Comparison of ENCODE assay signal across 25 cellular contexts in genomic region chr3:186549497-186549896, GRCh38. TPM values are rescaled to one million over a fixed set of nuclear protein-coding genes. Genes with fewer than 3 reads are reported as not detected.
DNase-seq lines count a peak whose midpoint lies in the region; ATAC-seq, FAIRE-seq and TF ChIP-seq lines count a peak whose summit lies in the region.
"Had no signal": no experiment of that assay in that cellular context is flagged by ENCODE, and none has a peak within 500 bp of the region (broad histone marks: within the 10 kb centered on the region; RNA-seq: fewer than 3 reads in every experiment).

No MANE protein-coding gene starts in this region.

- H3K18ac ChIP-seq in H1 (ENCODE audit: extremely low read depth, low read length) = no peak overlapping the region

- TF ChIP-seq EP300 in HepG2 (IDR thresholded peaks at IDR 0.05; ENCODE audit: low read depth in 2 of 2, low read length in 2 of 2) (no peak), HepG2 (CRISPR knock-in tag; IDR thresholded peaks at IDR 0.05; ENCODE audit: borderline replicate concordance) (no peak), H1 (IDR thresholded peaks at IDR 0.05; ENCODE audit: borderline replicate concordance in 1 of 2, low read depth in 2 of 2, low read length in 2 of 2) (no peak)

- H3K9ac ChIP-seq in HepG2 (ENCODE audit: insufficient read depth, low read depth, low read length) (no peak overlapping the region), H1 (replicated peaks in 1 of 4; ENCODE audit: extremely low read depth in 1 of 4, low read depth in 3 of 4, low read length in 3 of 4) (no peak overlapping the region)
- H3K9ac ChIP-seq: BLaER1 had no signal

- TF ChIP-seq RAD21 in HepG2 (CRISPR knock-in tag; IDR thresholded peaks at IDR 0.05) = no peak
- TF ChIP-seq RAD21 in H1 (IDR thresholded peaks at IDR 0.05 in 1 of 2, conservative IDR thresholded peaks at IDR 0.05 in 1 of 2; ENCODE audit: low read depth in 2 of 2, low read length in 2 of 2) = no peak

- H3K4ac ChIP-seq in H1 (replicated peaks; ENCODE audit: insufficient read length, low read depth, low read length) = no peak overlapping the region

- no peak overlapping the region for H4K8ac ChIP-seq in H1 (ENCODE audit: extremely low read depth, insufficient read depth, low read length)

- H2BK15ac ChIP-seq in H1 (ENCODE audit: low read length) = no peak overlapping the region

- ATAC-seq in HepG2 (no peak), right lobe of liver (no peak)
- ATAC-seq: GM12878 had no signal

- TF ChIP-seq POLR2A in HepG2 (IDR thresholded peaks at IDR 0.05; ENCODE audit: insufficient read depth in 1 of 2, low read depth in 2 of 2, low read length in 2 of 2) (no peak), right lobe of liver (IDR thresholded peaks at IDR 0.05) (no peak), H1 (IDR thresholded peaks at IDR 0.05; ENCODE audit: control extremely low read depth in 1 of 2, low read depth in 2 of 2, low read length in 2 of 2) (no peak), spleen (IDR thresholded peaks at IDR 0.05) (no peak)

- H3K79me1 ChIP-seq in H1 (ENCODE audit: low read depth, low read length) = no peaks in the 10 kb centered on the region

- H3K4me1 ChIP-seq in HepG2 (ENCODE audit: insufficient read depth, low read length) = peaks cover 21% of the 10 kb centered on the region
- H3K4me1 ChIP-seq in right lobe of liver = no peaks in the 10 kb centered on the region
- H3K4me1 ChIP-seq in H1 (replicated peaks in 1 of 4; ENCODE audit: control insufficient read depth in 3 of 4, insufficient read depth in 4 of 4, low read length in 3 of 4) = no peaks in the 10 kb centered on the region
- H3K4me1 ChIP-seq in spleen = no peaks in the 10 kb centered on the region
- H3K4me1 ChIP-seq: BE2C, BLaER1 had no signal

- POLR2A ChIA-PET in HepG2 (lab: Yijun Ruan, JAX) = interaction anchor here (0.7 kb wide), 1 partner anchor 12 kb away, joined by 3 read pairs; no protein-coding TSS in a partner anchor
- POLR2A ChIA-PET in H1 (lab: Charles Lee; ENCODE audit: partially characterized antibody) = interaction anchor here (1.1 to 2.0 kb wide), 2 partner anchors 13 to 15 kb away, joined by 3 to 5 read pairs; no protein-coding TSS in a partner anchor

- H3K4me2 ChIP-seq in HepG2 (ENCODE audit: low read depth, low read length) (no peak overlapping the region), H1 (ENCODE audit: insufficient read depth in 1 of 2, low read depth in 2 of 2, low read length in 2 of 2) (no peak overlapping the region)
- H3K4me2 ChIP-seq: BLaER1 had no signal

- H3K14ac ChIP-seq in H1 (ENCODE audit: insufficient read length) = no peak overlapping the region

- H3K79me2 ChIP-seq in HepG2 (ENCODE audit: insufficient read depth, low read length) (no peaks in the 10 kb centered on the region), H1 (ENCODE audit: control insufficient read depth in 1 of 2, insufficient read depth in 2 of 2, low read length in 2 of 2) (no peaks in the 10 kb centered on the region)

- H3K9me3 ChIP-seq in HepG2 (ENCODE audit: low read length) (no peaks in the 10 kb centered on the region), right lobe of liver (no peaks in the 10 kb centered on the region), KOPT-K1 (ENCODE audit: insufficient read depth, low read length, poor library complexity, severe bottlenecking) (no peaks in the 10 kb centered on the region), H1 (ENCODE audit: insufficient read depth in 2 of 2, low read depth in 1 of 2, low read length in 1 of 2) (no peaks in the 10 kb centered on the region), spleen (no peaks in the 10 kb centered on the region)
- H3K9me3 ChIP-seq: BE2C, BLaER1 had no signal

- H4K91ac ChIP-seq in H1 (replicated peaks; ENCODE audit: insufficient read length, low read length) = no peak overlapping the region

- no peak for DNase-seq in HepG2 (ENCODE audit: low spot score)
- no peak for DNase-seq in right lobe of liver
- no peak for DNase-seq in H1 (ENCODE audit: low read depth in 1 of 2, low spot score in 2 of 2)
- no peak for DNase-seq in spleen
- DNase-seq in NCI-H128 (lab: John Stamatoyannopoulos, UW; ENCODE audit: unreplicated experiment) = no peak
- DNase-seq: ACHN; BE2C; C1 segment of cervical spinal cord; CD4-positive, alpha-beta memory T cell; CD4-positive, CD25-positive, alpha-beta regulatory T cell; CD8-positive, alpha-beta memory T cell; COR-L47; DMS 273 treated with DMSO at 0.1 percent for 48 hours; DMS153; DMS53; DMS79; DND-41; EL; GDM1 had no signal

- no peak overlapping the region for H2BK12ac ChIP-seq in H1 (ENCODE audit: low read depth, low read length)

- in situ Hi-C loops in HepG2 (cut with HindIII; ENCODE audit: extremely low pct_ligation_motif_present, low pct_unique_long_range_greater_than_20kb) = no loop called here

- H4K5ac ChIP-seq in H1 (ENCODE audit: insufficient read length, low read depth, low read length) = no peak overlapping the region

- BruUV-seq in HepG2 (replicated peaks; lab: Mats Ljungman, UMichigan) = no TSS peak

- H3K23me2 ChIP-seq in H1 (ENCODE audit: low read depth, low read length) = no peaks in the 10 kb centered on the region

- H3K36me3 ChIP-seq in HepG2 (replicated peaks in 1 of 2; ENCODE audit: control insufficient read depth in 1 of 2, insufficient read depth in 2 of 2, low read length in 2 of 2) (peaks cover 1 to 4% of the 10 kb centered on the region in 2 experiments; a peak in 3 of 5 replicates), right lobe of liver (peaks cover 0 to 39% (median 11%) of the 10 kb centered on the region in 4 donors), KOPT-K1 (ENCODE audit: insufficient read depth, low read length) (peaks cover 67% of the 10 kb centered on the region), H1 (ENCODE audit: control insufficient read depth in 2 of 4, insufficient read depth in 4 of 4, low read length in 3 of 4) (peaks cover 0 to 7% (median 4%) of the 10 kb centered on the region in 4 experiments; a peak in 3 of 8 replicates), spleen (peaks cover 9 to 100% (median 64%) of the 10 kb centered on the region in 6 donors)

- intact Hi-C loops in HepG2 (cut with micrococcal nuclease; ENCODE audit: unreplicated experiment) = no loop called here
- intact Hi-C loops in right lobe of liver (cut with DNase I) = no loop called here
- intact Hi-C loops in spleen (cut with DNase I; ENCODE audit: low total_unique reads) = no loop called here

- no peak overlapping the region for H2BK120ac ChIP-seq in H1 (replicated peaks; ENCODE audit: low read depth, low read length)

- 91% methylated on average over 3 of the region's 3 CpGs for WGBS in HepG2 (ENCODE audit: low lambda C conversion rate)
- WGBS in right lobe of liver (ENCODE audit: insufficient coverage, low coverage, low lambda C conversion rate, missing lambda C conversion rate) = 95% methylated on average over 3 of the region's 3 CpGs
- WGBS in H1 (ENCODE audit: extremely low coverage in 1 of 2, insufficient coverage in 1 of 2, insufficient read length in 1 of 2, insufficient replicate concordance in 2 of 2, low coverage in 1 of 2, low lambda C conversion rate in 2 of 2, missing lambda C conversion rate in 1 of 2), 2 experiments = 91% methylated on average over 3 of the region's 3 CpGs; no CpG with 5 or more reads in 1 of the 2 experiments
- 93 to 98% (median 96%) methylated on average over 3 of the region's 3 CpGs for WGBS in spleen, 5 donors

- FAIRE-seq in HepG2 (lab: Jason Lieb, UNC) = no peak
- no peak for FAIRE-seq in H1 (lab: Jason Lieb, UNC)
- FAIRE-seq: GM12878, GM12892, GM18507 had no signal

- H2AFZ ChIP-seq in HepG2 (ENCODE audit: low read length) = no peak overlapping the region
- no peak overlapping the region for H2AFZ ChIP-seq in H1 (ENCODE audit: low read length)

- H3K56ac ChIP-seq in H1 (replicated peaks; ENCODE audit: insufficient read length, low read depth, low read length) = no peak overlapping the region

- H3K27ac ChIP-seq in HepG2 (ENCODE audit: extremely low read length, insufficient read depth, low read length) (no peak overlapping the region), right lobe of liver (no peak overlapping the region), KOPT-K1 (ENCODE audit: low read depth, low read length, poor library complexity, severe bottlenecking) (peak overlapping the region; percentile 55), H1 (ENCODE audit: low read depth, low read length) (no peak overlapping the region), spleen (no peak overlapping the region)
- H3K27ac ChIP-seq: 22Rv1, BLaER1 had no signal

- no peak overlapping the region for H3K23ac ChIP-seq in H1 (ENCODE audit: insufficient read length)

- CTCF ChIA-PET in HepG2 (lab: Yijun Ruan, JAX; ENCODE audit: low intra/inter-chr PET ratio, low total read pairs) = no interaction called here
- CTCF ChIA-PET in H1 (lab: Charles Lee; ENCODE audit: partially characterized antibody) = interaction anchor here (1.0 to 6.0 kb wide), 4 partner anchors 9 to 290 kb away, joined by 3 to 57 read pairs (median 6); no protein-coding TSS in a partner anchor

- no peaks in the 10 kb centered on the region for H4K20me1 ChIP-seq in HepG2 (ENCODE audit: insufficient read depth, low read length)
- no peaks in the 10 kb centered on the region for H4K20me1 ChIP-seq in H1 (replicated peaks in 1 of 2; ENCODE audit: control insufficient read depth in 1 of 2, insufficient read depth in 2 of 2, low read length in 2 of 2)
- H4K20me1 ChIP-seq: BLaER1 had no signal

- H2BK20ac ChIP-seq in H1 (ENCODE audit: low read length) = no peak overlapping the region

- H3K4me3 ChIP-seq in HepG2 (replicated peaks in 1 of 3; ENCODE audit: insufficient read depth in 1 of 3, low read depth in 2 of 3, low read length in 3 of 3) = no peak overlapping the region
- H3K4me3 ChIP-seq in right lobe of liver = no peak overlapping the region
- no peak overlapping the region for H3K4me3 ChIP-seq in H1 (ENCODE audit: extremely low read depth in 1 of 4, insufficient read depth in 2 of 4, low read depth in 3 of 4, low read length in 4 of 4)
- H3K4me3 ChIP-seq in spleen = no peak overlapping the region
- H3K4me3 ChIP-seq: BLaER1, GM12878 had no signal

- no peaks in the 10 kb centered on the region for H3K27me3 ChIP-seq in HepG2 (ENCODE audit: control insufficient read depth in 1 of 2, insufficient read depth in 2 of 2, low read length in 2 of 2)
- H3K27me3 ChIP-seq in right lobe of liver = no peaks in the 10 kb centered on the region
- H3K27me3 ChIP-seq in H1 (replicated peaks in 1 of 4; ENCODE audit: control insufficient read depth in 3 of 4, extremely low read depth in 1 of 4, insufficient read depth in 3 of 4, low read length in 3 of 4) = no peaks in the 10 kb centered on the region
- H3K27me3 ChIP-seq in spleen (replicated peaks in 1 of 7) = no peaks in the 10 kb centered on the region
- H3K27me3 ChIP-seq: BE2C, BLaER1 had no signal

- TF ChIP-seq CTCF in HepG2 (CRISPR knock-in tag; IDR thresholded peaks at IDR 0.05) = no peak
- TF ChIP-seq CTCF in right lobe of liver (IDR thresholded peaks at IDR 0.05) = no peak
- no peak for TF ChIP-seq CTCF in H1 (IDR thresholded peaks at IDR 0.05; ENCODE audit: control extremely low read depth in 1 of 3, insufficient read depth in 1 of 3, low read depth in 1 of 3, low read length in 3 of 3)
- no peak for TF ChIP-seq CTCF in spleen (IDR thresholded peaks at IDR 0.05 in 8 of 11, conservative IDR thresholded peaks at IDR 0.05 in 3 of 11)

- H2BK5ac ChIP-seq in H1 (ENCODE audit: low read depth, low read length) = no peak overlapping the region

- H2AK5ac ChIP-seq in H1 (ENCODE audit: low read depth, low read length) = no peak overlapping the region

RNA-seq across cellular contexts. Expression of gene CRYGS, which starts 5.3 kb away (rescaled TPM):
- 0.22 and 2.1 TPM in 2 replicates for total RNA-seq in HepG2 (2016; rRNA removed; fragmentation: Illumina TruSeq; extraction: Trizol)
- 0.81 and 1.1 TPM in 2 replicates for total RNA-seq in HepG2 (2016; cell fraction: cytosol; rRNA removed; fragmentation: Illumina TruSeq; extraction: Trizol; ENCODE audit: low read depth)
- total RNA-seq in HepG2 (2016; cell fraction: insoluble cytoplasmic fraction; rRNA removed; fragmentation: Illumina TruSeq; extraction: Trizol) = 0.39 and 2.1 TPM in 2 replicates
- 0.37 and 0.79 TPM in 2 replicates for total RNA-seq in HepG2 (2016; cell fraction: membrane; rRNA removed; fragmentation: Illumina TruSeq; extraction: Trizol)
- total RNA-seq in HepG2 (2016; cell fraction: nucleus; rRNA removed; fragmentation: Illumina TruSeq; extraction: Trizol) = 7.0 and 9.7 TPM in 2 replicates
- 6.7 TPM in 2 replicates for polyA plus RNA-seq in HepG2 (2011; rRNA removed)
- polyA plus RNA-seq in HepG2 (2011; cell fraction: cytosol; rRNA removed) = 0.53 and 0.68 TPM in 2 replicates
- polyA plus RNA-seq in HepG2 (2011; cell fraction: nucleus; rRNA removed) = 18.0 and 20.5 TPM in 2 replicates
- 2.2 and 2.5 TPM in 2 replicates for polyA plus RNA-seq in HepG2 (2012)
- polyA plus RNA-seq in HepG2 (2016; cell fraction: cytosol; fragmentation: Illumina TruSeq; extraction: Trizol; ENCODE audit: low read depth) = 0.19 and 0.44 TPM in 2 replicates
- 0.15 and 0.48 TPM in 2 replicates for polyA plus RNA-seq in HepG2 (2016; cell fraction: insoluble cytoplasmic fraction; fragmentation: Illumina TruSeq; extraction: Trizol; ENCODE audit: low read depth)
- 0.21 TPM in 1 of 2 replicates, not detected in the other for polyA plus RNA-seq in HepG2 (2016; cell fraction: membrane; fragmentation: Illumina TruSeq; extraction: Trizol; ENCODE audit: low read depth)
- 10.6 and 15.6 TPM in 2 replicates for polyA plus RNA-seq in HepG2 (2016; cell fraction: nucleus; fragmentation: Illumina TruSeq; extraction: Trizol; ENCODE audit: insufficient read depth, low read depth)
- 2.0 and 3.4 TPM in 2 replicates for polyA minus RNA-seq in HepG2 (2011; rRNA and poly(A)+ RNA removed; ENCODE audit: low replicate concordance)
- 0.53 TPM in 1 of 2 replicates, not detected in the other for polyA minus RNA-seq in HepG2 (2011; cell fraction: cytosol; rRNA and poly(A)+ RNA removed)
- 14.2 and 17.4 TPM in 2 replicates for polyA minus RNA-seq in HepG2 (2011; cell fraction: nucleus; rRNA and poly(A)+ RNA removed)
- total RNA-seq in right lobe of liver = 1 to 10 TPM in 5 of 6 experiments, under 1 TPM in 1; 0.86 to 2.6 (median 1.5) TPM
- 0.90 and 1.8 TPM in 2 replicates for total RNA-seq in H1 (2021; fragmentation: NEBNext Ultra II Directional; extraction: Animal tissue kit (Norgen Biotek cat#: 25700))
- polyA plus RNA-seq in H1 (2011; rRNA removed) = 1.3 and 1.5 TPM in 2 replicates
- 1.6 TPM for polyA plus RNA-seq in H1 (2011; cell fraction: cytosol; rRNA removed)
- 4.5 TPM for polyA plus RNA-seq in H1 (2011; cell fraction: nucleus; rRNA removed)
- polyA plus RNA-seq in H1 (2012, experiment 1 of 2) = 1.3 to 2.0 TPM (median 1.7 TPM) in 4 replicates
- polyA plus RNA-seq in H1 (2012, experiment 2 of 2) = not detected
- polyA plus RNA-seq in H1 (2013, experiment 1 of 2) = 0.93 TPM
- 0.74 TPM for polyA plus RNA-seq in H1 (2013, experiment 2 of 2)
- polyA minus RNA-seq in H1 (2011; rRNA and poly(A)+ RNA removed) = 0.44 and 1.0 TPM in 2 replicates
- not detected for polyA minus RNA-seq in H1 (2011; cell fraction: cytosol; rRNA and poly(A)+ RNA removed)
- 5.2 TPM for polyA minus RNA-seq in H1 (2011; cell fraction: nucleus; rRNA and poly(A)+ RNA removed)
- total RNA-seq in spleen = 1 to 10 TPM; 4.2 to 7.7 (median 5.9) TPM
- polyA plus RNA-seq in spleen = 10 to 100 TPM in 2 of 3 donors, 1 to 10 TPM in 1; 7.7 to 24.8 (median 12.1) TPM
- polyA plus RNA-seq: CD8-positive, alpha-beta memory T cell had no signal

RNA-seq across cellular contexts. Expression of gene TBCCD1, which starts 17.6 kb away (rescaled TPM):
- total RNA-seq in HepG2 (2016; rRNA removed; fragmentation: Illumina TruSeq; extraction: Trizol) = 16.2 and 20.1 TPM in 2 replicates
- 5.6 and 6.3 TPM in 2 replicates for total RNA-seq in HepG2 (2016; cell fraction: cytosol; rRNA removed; fragmentation: Illumina TruSeq; extraction: Trizol; ENCODE audit: low read depth)
- total RNA-seq in HepG2 (2016; cell fraction: insoluble cytoplasmic fraction; rRNA removed; fragmentation: Illumina TruSeq; extraction: Trizol) = 17.3 and 19.5 TPM in 2 replicates
- 15.5 and 15.8 TPM in 2 replicates for total RNA-seq in HepG2 (2016; cell fraction: membrane; rRNA removed; fragmentation: Illumina TruSeq; extraction: Trizol)
- total RNA-seq in HepG2 (2016; cell fraction: nucleus; rRNA removed; fragmentation: Illumina TruSeq; extraction: Trizol) = 10.6 and 13.8 TPM in 2 replicates
- polyA plus RNA-seq in HepG2 (2011; rRNA removed) = 12.4 and 13.6 TPM in 2 replicates
- polyA plus RNA-seq in HepG2 (2011; cell fraction: cytosol; rRNA removed) = 6.6 and 9.6 TPM in 2 replicates
- 12.0 and 13.1 TPM in 2 replicates for polyA plus RNA-seq in HepG2 (2011; cell fraction: nucleus; rRNA removed)
- polyA plus RNA-seq in HepG2 (2012) = 6.3 and 7.2 TPM in 2 replicates
- polyA plus RNA-seq in HepG2 (2016; cell fraction: cytosol; fragmentation: Illumina TruSeq; extraction: Trizol; ENCODE audit: low read depth) = 2.0 and 3.3 TPM in 2 replicates
- polyA plus RNA-seq in HepG2 (2016; cell fraction: insoluble cytoplasmic fraction; fragmentation: Illumina TruSeq; extraction: Trizol; ENCODE audit: low read depth) = 12.1 and 12.3 TPM in 2 replicates
- 6.4 and 8.6 TPM in 2 replicates for polyA plus RNA-seq in HepG2 (2016; cell fraction: membrane; fragmentation: Illumina TruSeq; extraction: Trizol; ENCODE audit: low read depth)
- polyA plus RNA-seq in HepG2 (2016; cell fraction: nucleus; fragmentation: Illumina TruSeq; extraction: Trizol; ENCODE audit: insufficient read depth, low read depth) = 12.3 and 15.4 TPM in 2 replicates
- polyA minus RNA-seq in HepG2 (2011; rRNA and poly(A)+ RNA removed; ENCODE audit: low replicate concordance) = 15.4 and 28.0 TPM in 2 replicates
- polyA minus RNA-seq in HepG2 (2011; cell fraction: cytosol; rRNA and poly(A)+ RNA removed) = 6.2 and 6.9 TPM in 2 replicates
- 30.6 and 34.4 TPM in 2 replicates for polyA minus RNA-seq in HepG2 (2011; cell fraction: nucleus; rRNA and poly(A)+ RNA removed)
- total RNA-seq in right lobe of liver = 1 to 10 TPM; 6.7 to 8.7 (median 7.5) TPM
- 13.4 and 13.9 TPM in 2 replicates for total RNA-seq in H1 (2021; fragmentation: NEBNext Ultra II Directional; extraction: Animal tissue kit (Norgen Biotek cat#: 25700))
- 8.4 and 11.3 TPM in 2 replicates for polyA plus RNA-seq in H1 (2011; rRNA removed)
- 9.3 TPM for polyA plus RNA-seq in H1 (2011; cell fraction: cytosol; rRNA removed)
- 6.9 TPM for polyA plus RNA-seq in H1 (2011; cell fraction: nucleus; rRNA removed)
- 7.8 to 11.2 TPM (median 8.2 TPM) in 4 replicates for polyA plus RNA-seq in H1 (2012, experiment 1 of 2)
- 2.6 TPM for polyA plus RNA-seq in H1 (2012, experiment 2 of 2)
- polyA plus RNA-seq in H1 (2013, experiment 1 of 2) = 6.9 TPM
- 7.8 TPM for polyA plus RNA-seq in H1 (2013, experiment 2 of 2)
- 20.2 and 20.6 TPM in 2 replicates for polyA minus RNA-seq in H1 (2011; rRNA and poly(A)+ RNA removed)
- polyA minus RNA-seq in H1 (2011; cell fraction: cytosol; rRNA and poly(A)+ RNA removed) = 6.9 TPM
- polyA minus RNA-seq in H1 (2011; cell fraction: nucleus; rRNA and poly(A)+ RNA removed) = 10.5 TPM
- total RNA-seq in spleen = 10 to 100 TPM in 6 of 7 donors, 1 to 10 TPM in 1; 9.8 to 22.1 (median 14.4) TPM
- polyA plus RNA-seq in spleen = 1 to 10 TPM; 3.7 to 5.1 (median 3.9) TPM

RNA-seq across cellular contexts. Expression of gene DNAJB11, which starts 21.0 kb away (rescaled TPM):
- 62.5 and 132 TPM in 2 replicates for total RNA-seq in HepG2 (2016; rRNA removed; fragmentation: Illumina TruSeq; extraction: Trizol)
- 16.0 and 17.0 TPM in 2 replicates for total RNA-seq in HepG2 (2016; cell fraction: cytosol; rRNA removed; fragmentation: Illumina TruSeq; extraction: Trizol; ENCODE audit: low read depth)
- 62.4 and 136 TPM in 2 replicates for total RNA-seq in HepG2 (2016; cell fraction: insoluble cytoplasmic fraction; rRNA removed; fragmentation: Illumina TruSeq; extraction: Trizol)
- 36.7 and 36.8 TPM in 2 replicates for total RNA-seq in HepG2 (2016; cell fraction: membrane; rRNA removed; fragmentation: Illumina TruSeq; extraction: Trizol)
- 128 and 148 TPM in 2 replicates for total RNA-seq in HepG2 (2016; cell fraction: nucleus; rRNA removed; fragmentation: Illumina TruSeq; extraction: Trizol)
- polyA plus RNA-seq in HepG2 (2011; rRNA removed) = 33.1 and 41.0 TPM in 2 replicates
- polyA plus RNA-seq in HepG2 (2011; cell fraction: cytosol; rRNA removed) = 21.9 and 29.6 TPM in 2 replicates
- 28.9 and 34.3 TPM in 2 replicates for polyA plus RNA-seq in HepG2 (2011; cell fraction: nucleus; rRNA removed)
- polyA plus RNA-seq in HepG2 (2012) = 54.2 and 72.4 TPM in 2 replicates
- polyA plus RNA-seq in HepG2 (2016; cell fraction: cytosol; fragmentation: Illumina TruSeq; extraction: Trizol; ENCODE audit: low read depth) = 20.0 and 22.7 TPM in 2 replicates
- polyA plus RNA-seq in HepG2 (2016; cell fraction: insoluble cytoplasmic fraction; fragmentation: Illumina TruSeq; extraction: Trizol; ENCODE audit: low read depth) = 73.0 and 88.8 TPM in 2 replicates
- polyA plus RNA-seq in HepG2 (2016; cell fraction: membrane; fragmentation: Illumina TruSeq; extraction: Trizol; ENCODE audit: low read depth) = 31.8 and 33.0 TPM in 2 replicates
- 235 and 255 TPM in 2 replicates for polyA plus RNA-seq in HepG2 (2016; cell fraction: nucleus; fragmentation: Illumina TruSeq; extraction: Trizol; ENCODE audit: insufficient read depth, low read depth)
- polyA minus RNA-seq in HepG2 (2011; rRNA and poly(A)+ RNA removed; ENCODE audit: low replicate concordance) = 9.2 and 16.4 TPM in 2 replicates
- polyA minus RNA-seq in HepG2 (2011; cell fraction: cytosol; rRNA and poly(A)+ RNA removed) = 17.8 and 20.4 TPM in 2 replicates
- polyA minus RNA-seq in HepG2 (2011; cell fraction: nucleus; rRNA and poly(A)+ RNA removed) = 68.4 and 76.3 TPM in 2 replicates
- total RNA-seq in right lobe of liver = 10 to 100 TPM; 28.4 to 59.1 (median 49.2) TPM
- total RNA-seq in H1 (2021; fragmentation: NEBNext Ultra II Directional; extraction: Animal tissue kit (Norgen Biotek cat#: 25700)) = 63.9 and 67.7 TPM in 2 replicates
- polyA plus RNA-seq in H1 (2011; rRNA removed) = 14.3 and 14.6 TPM in 2 replicates
- polyA plus RNA-seq in H1 (2011; cell fraction: cytosol; rRNA removed) = 31.5 TPM
- 10.7 TPM for polyA plus RNA-seq in H1 (2011; cell fraction: nucleus; rRNA removed)
- 49.6 to 72.3 TPM (median 56.3 TPM) in 4 replicates for polyA plus RNA-seq in H1 (2012, experiment 1 of 2)
- 20.4 TPM for polyA plus RNA-seq in H1 (2012, experiment 2 of 2)
- 96.2 TPM for polyA plus RNA-seq in H1 (2013, experiment 1 of 2)
- polyA plus RNA-seq in H1 (2013, experiment 2 of 2) = 134 TPM
- polyA minus RNA-seq in H1 (2011; rRNA and poly(A)+ RNA removed) = 8.2 and 8.8 TPM in 2 replicates
- 20.0 TPM for polyA minus RNA-seq in H1 (2011; cell fraction: cytosol; rRNA and poly(A)+ RNA removed)
- polyA minus RNA-seq in H1 (2011; cell fraction: nucleus; rRNA and poly(A)+ RNA removed) = 19.1 TPM
- total RNA-seq in spleen = 10 to 100 TPM; 33.0 to 98.2 (median 48.6) TPM
- 10 to 100 TPM; 27.5 to 29.1 (median 27.8) TPM for polyA plus RNA-seq in spleen

Comparison
In these comparisons a context has a peak if more than half of its experiments do, and no peak if none do; other contexts are left out.
1. Of the 41 proteins assayed by ChIP-seq in both HepG2 and H1: peak only in HepG2: none; only in H1: none; in both: MAFK; in neither: 40.